12 cellular contexts compared by ENCODE assay signal in genomic region chr9:34254966-34255825, GRCh38.
A peak's percentile ranks its signal among the peaks of the same experiment; 100 is the strongest.
DNase-seq lines count a peak whose midpoint lies in the region; ATAC-seq and TF ChIP-seq lines count a peak whose summit lies in the region.
"Had no signal": no experiment of that assay in that cellular context is flagged by ENCODE, and none has a peak within 500 bp of the region (broad histone marks: within the 10 kb centered on the region; RNA-seq: fewer than 3 reads in every experiment).

No MANE protein-coding gene starts in this region.

- intact Hi-C loops in adrenal gland (cut with DNase I): loop anchor here in 1 of 2 donors (10.0 kb wide), 1 partner anchor 130 kb away; the partner anchor contains the start of gene DCAF12

- no peak for TF ChIP-seq EP300 in suprapubic skin (IDR thresholded peaks at IDR 0.05)

- H3K9me3 ChIP-seq in HEK293 (ENCODE audit: control insufficient read depth, insufficient read depth, low read depth, low read length) (no peaks in the 10 kb centered on the region), adrenal gland (replicated peaks in 1 of 3) (no peaks in the 10 kb centered on the region), suprapubic skin (no peaks in the 10 kb centered on the region)
- H3K9me3 ChIP-seq: mucosa of descending colon had no signal

- peak in 1 of 2 donors; percentile 29 for TF ChIP-seq POLR2A in adrenal gland (IDR thresholded peaks at IDR 0.05)
- no peak for TF ChIP-seq POLR2A in suprapubic skin (IDR thresholded peaks at IDR 0.05)

- H3K27ac ChIP-seq in HEK293 (ENCODE audit: extremely low read depth, low read depth, low read length) (no peak overlapping the region), adrenal gland (peak overlapping the region in 4 of 5 donors; percentile 67 to 86 (median 76)), suprapubic skin (peak overlapping the region; percentile 53)

- TF ChIP-seq CTCF in HEK293 (tag by site-specific recombination; IDR thresholded peaks at IDR 0.05): no peak
- peak in 3 of 6 experiments; percentile 3 to 20 (median 13) for TF ChIP-seq CTCF in adrenal gland (IDR thresholded peaks at IDR 0.05)
- TF ChIP-seq CTCF in fibroblast of the aortic adventitia (IDR thresholded peaks at IDR 0.05; ENCODE audit: insufficient read depth, low read length): no peak
- no peak for TF ChIP-seq CTCF in suprapubic skin (IDR thresholded peaks at IDR 0.05)

- H3K36me3 ChIP-seq in HEK293 (ENCODE audit: control insufficient read depth in 2 of 2, insufficient read depth in 1 of 2, low read length in 2 of 2): peaks cover 3 to 92% of the 10 kb centered on the region in 2 experiments; a peak in 1 of 3 replicates
- peaks cover 0 to 20% of the 10 kb centered on the region in 2 donors for H3K36me3 ChIP-seq in adrenal gland (replicated peaks in 1 of 2)
- H3K36me3 ChIP-seq in suprapubic skin: peaks cover 29% of the 10 kb centered on the region

- POLR2A ChIA-PET in HEK293 (lab: Yijun Ruan, JAX): interaction anchor here (0.5 to 0.6 kb wide), 2 partner anchors 76 to 395 kb away, joined by 4 to 9 read pairs; partner anchors contain the start of gene UBAP1

- H3K4me3 ChIP-seq in HEK293 (ENCODE audit: low read depth, low read length) (no peak overlapping the region), adrenal gland (no peak overlapping the region), fibroblast of the aortic adventitia (ENCODE audit: low read depth, low read length) (no peak overlapping the region), suprapubic skin (no peak overlapping the region)
- H3K4me3 ChIP-seq: mucosa of descending colon had no signal

- ATAC-seq in left lobe of liver (no peak), HG03432 (IDR thresholded peaks at IDR 0.05; ENCODE audit: unreplicated experiment) (no peak)

- no peaks in the 10 kb centered on the region for H3K4me1 ChIP-seq in HEK293 (ENCODE audit: control insufficient read depth, insufficient read depth, low read length)
- H3K4me1 ChIP-seq in adrenal gland (replicated peaks in 1 of 2): peaks cover 23 to 38% of the 10 kb centered on the region in 2 donors
- H3K4me1 ChIP-seq in suprapubic skin: peaks cover 51% of the 10 kb centered on the region

- DNase-seq in adrenal gland (peak in 6 of 7 donors; percentile 37 to 74 (median 56)), fibroblast of the aortic adventitia (ENCODE audit: low read depth) (peak; percentile 35), suprapubic skin (ENCODE audit: low spot score in 2 of 2) (no peak), T1000 (lab: John Stamatoyannopoulos, UW) (no peak), left lobe of liver (ENCODE audit: low spot score) (no peak), NCI-H2171 (lab: John Stamatoyannopoulos, UW) (no peak)
- DNase-seq: cerebellar nuclear complex, hippocampal formation, mucosa of descending colon, NCI-H1092 had no signal

- whole genome bisulfite sequencing in adrenal gland, 4 donors: 55 to 61% (median 57%) methylated on average over 10 of the region's 10 CpGs
- 80% methylated on average over 6 of the region's 10 CpGs for WGBS in suprapubic skin

- CTCF ChIA-PET in HEK293 (lab: Yijun Ruan, JAX): interaction anchor here (0.5 to 3.7 kb wide), 7 partner anchors 9 to 181 kb away, joined by 3 to 28 read pairs (median 8); no protein-coding TSS in a partner anchor

- no peaks in the 10 kb centered on the region for H3K27me3 ChIP-seq in adrenal gland
- H3K27me3 ChIP-seq in suprapubic skin: no peaks in the 10 kb centered on the region

TF ChIP-seq in HEK293, 187 proteins besides CTCF, POLR2A, EP300 and RAD21:
- TF ChIP-seq GLIS1 (tag by site-specific recombination; IDR thresholded peaks at IDR 0.05): peak; percentile 29; the same call in 1 of the 2 replicates
- TF ChIP-seq ZIC2 (tag by site-specific recombination; IDR thresholded peaks at IDR 0.05): peak; percentile 57
- TF ChIP-seq, protein P1, sequence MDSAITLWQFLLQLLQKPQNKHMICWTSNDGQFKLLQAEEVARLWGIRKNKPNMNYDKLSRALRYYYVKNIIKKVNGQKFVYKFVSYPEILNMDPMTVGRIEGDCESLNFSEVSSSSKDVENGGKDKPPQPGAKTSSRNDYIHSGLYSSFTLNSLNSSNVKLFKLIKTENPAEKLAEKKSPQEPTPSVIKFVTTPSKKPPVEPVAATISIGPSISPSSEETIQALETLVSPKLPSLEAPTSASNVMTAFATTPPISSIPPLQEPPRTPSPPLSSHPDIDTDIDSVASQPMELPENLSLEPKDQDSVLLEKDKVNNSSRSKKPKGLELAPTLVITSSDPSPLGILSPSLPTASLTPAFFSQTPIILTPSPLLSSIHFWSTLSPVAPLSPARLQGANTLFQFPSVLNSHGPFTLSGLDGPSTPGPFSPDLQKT (IDR thresholded peaks at IDR 0.05; ENCODE audit: borderline replicate concordance, low read depth, low read length): no peak

Comparison
In these comparisons a context has a peak if more than half of its experiments do, and no peak if none do; other contexts are left out.
1. DNase-seq: peak in adrenal gland (6 of 7) and fibroblast of the aortic adventitia (single experiment); none in suprapubic skin (0 of 2), T1000 (single experiment), left lobe of liver (single experiment) and NCI-H2171 (single experiment).